ENCODE assay signal across 10 cellular contexts in genomic region chr3:11626084-11626463, GRCh38. TPM values are rescaled to one million over a fixed set of nuclear protein-coding genes. Genes with fewer than 3 reads are reported as not detected.
DNase-seq lines count a peak whose midpoint lies in the region; ATAC-seq, FAIRE-seq and TF ChIP-seq lines count a peak whose summit lies in the region.
"Had no signal": no experiment of that assay in that cellular context is flagged by ENCODE, and none has a peak within 500 bp of the region (broad histone marks: within the 10 kb centered on the region; RNA-seq: fewer than 3 reads in every experiment).

No MANE protein-coding gene starts in this region.

- H3K27me3 ChIP-seq in Karpas-422 (ENCODE audit: low read length): no peaks in the 10 kb centered on the region
- H3K27me3 ChIP-seq in effector memory CD4-positive, alpha-beta T cell (replicated peaks; ENCODE audit: control insufficient read depth, insufficient read depth, low read length, poor library complexity, severe bottlenecking): no peaks in the 10 kb centered on the region

- peaks cover 7% of the 10 kb centered on the region for H3K36me3 Mint-ChIP-seq in effector memory CD8-positive, alpha-beta T cell (ENCODE audit: insufficient read depth)

- peak overlapping the region in 1 of 2 donors; percentile 61 for H3K4me3 Mint-ChIP-seq in effector memory CD8-positive, alpha-beta T cell

- peaks cover 73% of the 10 kb centered on the region for H4K20me1 ChIP-seq in Karpas-422 (ENCODE audit: insufficient read depth, low read depth, low read length)

- H3K27ac ChIP-seq in Karpas-422 (ENCODE audit: low read length) (peak overlapping the region; percentile 56), coronary artery (peak overlapping the region in 1 of 2 donors; percentile 33)
- no peak overlapping the region for H3K27ac ChIP-seq in effector memory CD4-positive, alpha-beta T cell (ENCODE audit: insufficient read depth, low read length, poor library complexity, severe bottlenecking)

- H3K9me3 Mint-ChIP-seq in effector memory CD8-positive, alpha-beta T cell: no peaks in the 10 kb centered on the region

- H3K4me2 ChIP-seq in Karpas-422 (ENCODE audit: low read depth, low read length, poor library complexity, severe bottlenecking): peak overlapping the region; percentile 0

- FAIRE-seq in GM12892 (lab: Jason Lieb, UNC): peak; percentile 73
- FAIRE-seq: TTC549 had no signal

- H3K9me2 ChIP-seq in Karpas-422 (replicated peaks; ENCODE audit: insufficient read depth, low read length): no peaks in the 10 kb centered on the region

- no peak for TF ChIP-seq POLR2A in GM12892 (IDR thresholded peaks at IDR 0.05; ENCODE audit: low read depth, low read length)

- TF ChIP-seq CTCF in coronary artery (IDR thresholded peaks at IDR 0.05): no peak

- no peak overlapping the region for H3K4me3 ChIP-seq in Karpas-422 (ENCODE audit: low read length)
- H3K4me3 ChIP-seq in coronary artery: no peak overlapping the region
- H3K4me3 ChIP-seq in effector memory CD4-positive, alpha-beta T cell (ENCODE audit: insufficient read depth, low read depth, low read length, poor library complexity, severe bottlenecking): no peak overlapping the region

- H3K9ac ChIP-seq in Karpas-422 (ENCODE audit: low read length): no peak overlapping the region

- H3K4me1 Mint-ChIP-seq in effector memory CD8-positive, alpha-beta T cell (ENCODE audit: low read depth in 2 of 2): peaks cover 41 to 61% of the 10 kb centered on the region in 2 donors

- H3K36me3 ChIP-seq in Karpas-422 (ENCODE audit: insufficient read depth, low read length): no peaks in the 10 kb centered on the region
- H3K36me3 ChIP-seq in effector memory CD4-positive, alpha-beta T cell (ENCODE audit: control insufficient read depth, insufficient read depth, low read length): no peaks in the 10 kb centered on the region

- no peak overlapping the region for H2AFZ ChIP-seq in Karpas-422 (ENCODE audit: low read length)

- no peaks in the 10 kb centered on the region for H3K9me3 ChIP-seq in Karpas-422 (ENCODE audit: low read length)
- H3K9me3 ChIP-seq in effector memory CD4-positive, alpha-beta T cell (ENCODE audit: control insufficient read depth, low read length): no peaks in the 10 kb centered on the region

- peak; percentile 58 for ATAC-seq in GM21526 (IDR thresholded peaks at IDR 0.05; ENCODE audit: low FRiP score, unreplicated experiment)
- ATAC-seq in effector memory CD8-positive, alpha-beta T cell (replicated peaks): no peak
- ATAC-seq in HG03175 (IDR thresholded peaks at IDR 0.05; ENCODE audit: unreplicated experiment): no peak

- peaks cover 75% of the 10 kb centered on the region for H3K4me1 ChIP-seq in Karpas-422 (ENCODE audit: low read length)
- H3K4me1 ChIP-seq in effector memory CD4-positive, alpha-beta T cell (ENCODE audit: control insufficient read depth, insufficient read depth, low read length, poor library complexity, severe bottlenecking): peaks cover 13% of the 10 kb centered on the region

- peak overlapping the region; percentile 71 to 84 for H3K27ac Mint-ChIP-seq in effector memory CD8-positive, alpha-beta T cell

- no peaks in the 10 kb centered on the region for H3K27me3 Mint-ChIP-seq in effector memory CD8-positive, alpha-beta T cell

- DNase-seq in GM12892 (ENCODE audit: insufficient read length) (no peak), Karpas-422 (peak; percentile 64), cerebellum (ENCODE audit: low spot score) (no peak), coronary artery (ENCODE audit: low spot score) (no peak)
- no peak for DNase-seq in effector memory CD8-positive, alpha-beta T cell
- no peak for DNase-seq in effector memory CD4-positive, alpha-beta T cell
- DNase-seq: substantia nigra had no signal

- peaks cover 100% of the 10 kb centered on the region for H3K79me2 ChIP-seq in Karpas-422 (ENCODE audit: low read length)

RNA-seq across cellular contexts. Expression of gene VGLL4, which starts 17.6 kb away (rescaled TPM):
- polyA plus RNA-seq in GM12892 (2012; ENCODE audit: missing spikeins): 36.5 TPM
- 125 and 152 TPM in 2 replicates for total RNA-seq in Karpas-422 (2014; rRNA removed; shearing (Covaris generic); ENCODE audit: low replicate concordance)
- total RNA-seq in cerebellum: 78.3 TPM
